4 cellular contexts compared by ENCODE assay signal in the genomic region with DNA sequence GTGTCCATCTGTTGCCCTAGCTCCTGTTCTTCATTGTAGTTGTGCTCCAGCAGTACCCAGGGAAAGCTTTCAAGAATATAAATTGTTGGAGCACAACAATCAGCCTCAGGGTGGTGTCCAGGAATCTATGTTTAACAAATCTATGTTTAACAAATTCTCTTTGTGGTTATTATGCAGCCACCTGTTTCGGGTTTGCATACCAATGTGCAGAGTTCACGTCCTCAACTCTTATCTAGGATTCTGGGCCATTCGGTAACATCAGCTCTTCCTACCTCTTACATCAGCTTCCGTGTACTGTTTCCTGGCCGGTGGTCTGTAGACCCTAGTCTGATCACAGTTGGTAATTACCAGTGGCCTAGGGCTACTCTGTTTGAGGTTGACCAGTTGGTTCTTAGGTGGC. TPM values are rescaled to one million over a fixed set of nuclear protein-coding genes. Genes with fewer than 3 reads are reported as not detected.
"Had no signal": no experiment of that assay in that cellular context is flagged by ENCODE, and none has a peak within 500 bp of the region (broad histone marks: within the 10 kb centered on the region; RNA-seq: fewer than 3 reads in every experiment).

No MANE protein-coding gene starts in this region.

- DNase-seq: H7, HFFc6, IMR-90 had no signal

RNA-seq across cellular contexts. Expression of a gene that starts 17.0 kb away (rescaled TPM):
- total RNA-seq: HepG2 had no signal
- polyA plus RNA-seq: HepG2 had no signal
